8 cellular contexts compared by ENCODE assay signal in genomic region chr2:218959761-218960195, GRCh38. TPM values are rescaled to one million over a fixed set of nuclear protein-coding genes. Genes with fewer than 3 reads are reported as not detected.
A peak's percentile ranks its signal among the peaks of the same experiment; 100 is the strongest.
DNase-seq lines count a peak whose midpoint lies in the region; ATAC-seq and TF ChIP-seq lines count a peak whose summit lies in the region.

No MANE protein-coding gene starts in this region.

- peak; percentile 32 for DNase-seq in GM10248 (ENCODE audit: extremely low spot score)
- no peak for DNase-seq in progenitor cell of endocrine pancreas (ENCODE audit: low spot score, unreplicated experiment)
- no peak for DNase-seq in islet precursor cell
- DNase-seq in SIG-M5 treated with dmso at 0.1 percent for 504 hours (lab: John Stamatoyannopoulos, UW; ENCODE audit: unreplicated experiment): no peak
- DNase-seq in activated CD4-positive, alpha-beta T cell treated with anti-CD3 and anti-CD28 coated beads for 36 hours: no peak
- no peak for DNase-seq in sciatic nerve (ENCODE audit: low spot score)

- no peak for ATAC-seq in activated CD4-positive, alpha-beta T cell treated with anti-CD3 and anti-CD28 coated beads for 36 hours
- ATAC-seq in sciatic nerve: no peak

- H3K4me3 ChIP-seq in ectodermal cell (ENCODE audit: insufficient read depth, low read depth, low read length): peak overlapping the region; percentile 52

- peaks cover 28% of the 10 kb centered on the region for H3K4me1 ChIP-seq in ectodermal cell (ENCODE audit: control insufficient read depth, insufficient read depth, low read length)

- no peaks in the 10 kb centered on the region for H3K9me3 ChIP-seq in ectodermal cell (ENCODE audit: control insufficient read depth, low read length)

- H3K36me3 ChIP-seq in ectodermal cell (ENCODE audit: control insufficient read depth, insufficient read depth, low read length): no peaks in the 10 kb centered on the region

- H3K9me3 Mint-ChIP-seq in IgD-negative memory B cell (peaks cover 0 to 2% (median 0%) of the 10 kb centered on the region in 3 donors), progenitor cell of endocrine pancreas (ENCODE audit: low read depth) (no peaks in the 10 kb centered on the region)
- H3K9me3 Mint-ChIP-seq in activated CD4-positive, alpha-beta T cell treated with anti-CD3 and anti-CD28 coated beads for 36 hours (ENCODE audit: low read depth): no peaks in the 10 kb centered on the region

- H3K27me3 Mint-ChIP-seq in IgD-negative memory B cell (peaks cover 46% of the 10 kb centered on the region), progenitor cell of endocrine pancreas (peaks cover 73% of the 10 kb centered on the region)
- peaks cover 73% of the 10 kb centered on the region for H3K27me3 Mint-ChIP-seq in activated CD4-positive, alpha-beta T cell treated with anti-CD3 and anti-CD28 coated beads for 36 hours

- TF ChIP-seq CTCF in GM10248 (IDR thresholded peaks at IDR 0.05; ENCODE audit: control extremely low read depth, extremely low read depth, low read depth, missing control alignments): no peak
- peak; percentile 3 for TF ChIP-seq CTCF in progenitor cell of endocrine pancreas (IDR thresholded peaks at IDR 0.05; ENCODE audit: unreplicated experiment)

- H3K4me3 Mint-ChIP-seq in IgD-negative memory B cell: peak overlapping the region in 2 of 4 donors; percentile 12 to 75
- no peak overlapping the region for H3K4me3 Mint-ChIP-seq in progenitor cell of endocrine pancreas (ENCODE audit: low read depth)
- H3K4me3 Mint-ChIP-seq in activated CD4-positive, alpha-beta T cell treated with anti-CD3 and anti-CD28 coated beads for 36 hours: no peak overlapping the region

- no peak overlapping the region for H3K27ac ChIP-seq in ectodermal cell (ENCODE audit: insufficient read depth, low read depth, low read length, poor library complexity, severe bottlenecking)

- H3K4me1 Mint-ChIP-seq in IgD-negative memory B cell (peaks cover 0 to 6% (median 4%) of the 10 kb centered on the region in 3 donors), progenitor cell of endocrine pancreas (ENCODE audit: low read depth) (peaks cover 20% of the 10 kb centered on the region)
- H3K4me1 Mint-ChIP-seq in activated CD4-positive, alpha-beta T cell treated with anti-CD3 and anti-CD28 coated beads for 36 hours: peaks cover 11% of the 10 kb centered on the region

- intact Hi-C loops in activated CD4-positive, alpha-beta T cell treated with anti-CD3 and anti-CD28 coated beads for 36 hours (cut with DNase I, micrococcal nuclease): loop anchor here (1.0 to 5.0 kb wide), 5 partner anchors 21 to 348 kb away; partner anchors contain the start of gene PTPRN (in 1 of the 2)
- intact Hi-C loops in sciatic nerve (cut with DNase I): no loop called here

- H3K27ac Mint-ChIP-seq in IgD-negative memory B cell (peak overlapping the region in 2 of 3 donors; percentile 28 to 46), progenitor cell of endocrine pancreas (no peak overlapping the region)
- no peak overlapping the region for H3K27ac Mint-ChIP-seq in activated CD4-positive, alpha-beta T cell treated with anti-CD3 and anti-CD28 coated beads for 36 hours

- WGBS in ectodermal cell, 2 experiments: 1 to 2% methylated on average over 50 of the region's 50 CpGs

- CTCF ChIA-PET in GM10248 (lab: Yijun Ruan, JAX): interaction anchor here (0.7 to 15.3 kb wide), 10 partner anchors 8 to 144 kb away, joined by 3 to 92 read pairs (median 4); partner anchors contain the start of gene IHH
- CTCF ChIA-PET in activated CD4-positive, alpha-beta T cell treated with anti-CD3 and anti-CD28 coated beads for 36 hours (lab: Charles Lee): interaction anchor here (0.8 to 3.3 kb wide), 4 partner anchors 20 to 61 kb away, joined by 3 to 17 read pairs (median 6); no protein-coding TSS in a partner anchor

- H3K27me3 ChIP-seq in ectodermal cell (ENCODE audit: control insufficient read depth, insufficient read depth, low read length, poor library complexity, severe bottlenecking): peaks cover 78% of the 10 kb centered on the region

- POLR2A ChIA-PET in GM10248 (lab: Yijun Ruan, JAX): no interaction called here
- POLR2A ChIA-PET in activated CD4-positive, alpha-beta T cell treated with anti-CD3 and anti-CD28 coated beads for 36 hours (lab: Charles Lee): no interaction called here

- no peaks in the 10 kb centered on the region for H3K36me3 Mint-ChIP-seq in IgD-negative memory B cell
- no peaks in the 10 kb centered on the region for H3K36me3 Mint-ChIP-seq in progenitor cell of endocrine pancreas (ENCODE audit: insufficient read depth)
- no peaks in the 10 kb centered on the region for H3K36me3 Mint-ChIP-seq in activated CD4-positive, alpha-beta T cell treated with anti-CD3 and anti-CD28 coated beads for 36 hours (ENCODE audit: low read depth)

RNA-seq across cellular contexts. Expression of gene CDK5R2, which starts 0.3 kb away (rescaled TPM):
- polyA plus RNA-seq in IgD-negative memory B cell: not detected
- 0.67 TPM for polyA plus RNA-seq in ectodermal cell (2013, experiment 1 of 4)
- polyA plus RNA-seq in ectodermal cell (2013, experiment 2 of 4): 0.48 TPM
- 0.43 TPM for polyA plus RNA-seq in ectodermal cell (2013, experiment 3 of 4)
- polyA plus RNA-seq in ectodermal cell (2013, experiment 4 of 4): 0.61 TPM
- total RNA-seq in progenitor cell of endocrine pancreas (5.1 and 6.2 TPM in 2 replicates), sciatic nerve (not detected)
- total RNA-seq in activated CD4-positive, alpha-beta T cell treated with anti-CD3 and anti-CD28 coated beads for 36 hours: not detected

RNA-seq across cellular contexts. Expression of gene FEV, which starts 25.2 kb away (rescaled TPM):
- polyA plus RNA-seq in IgD-negative memory B cell: not detected
- not detected for polyA plus RNA-seq in ectodermal cell (2013, experiment 1 of 4)
- not detected for polyA plus RNA-seq in ectodermal cell (2013, experiment 2 of 4)
- polyA plus RNA-seq in ectodermal cell (2013, experiment 3 of 4): not detected
- not detected for polyA plus RNA-seq in ectodermal cell (2013, experiment 4 of 4)
- total RNA-seq in progenitor cell of endocrine pancreas (13.5 and 15.6 TPM in 2 replicates), sciatic nerve (not detected)
- not detected for total RNA-seq in activated CD4-positive, alpha-beta T cell treated with anti-CD3 and anti-CD28 coated beads for 36 hours

RNA-seq across cellular contexts. Expression of gene CRYBA2, which starts 33.4 kb away (rescaled TPM):
- not detected for polyA plus RNA-seq in IgD-negative memory B cell
- polyA plus RNA-seq in ectodermal cell (2013, experiment 1 of 4): not detected
- polyA plus RNA-seq in ectodermal cell (2013, experiment 2 of 4): not detected
- not detected for polyA plus RNA-seq in ectodermal cell (2013, experiment 3 of 4)
- not detected for polyA plus RNA-seq in ectodermal cell (2013, experiment 4 of 4)
- total RNA-seq in progenitor cell of endocrine pancreas (24.4 and 30.1 TPM in 2 replicates), sciatic nerve (not detected)
- total RNA-seq in activated CD4-positive, alpha-beta T cell treated with anti-CD3 and anti-CD28 coated beads for 36 hours: not detected

Comparison
In these comparisons a context has a peak if more than half of its experiments do, and no peak if none do; other contexts are left out.
1. H3K27ac Mint-ChIP-seq: peak in IgD-negative memory B cell (2 of 3); none in progenitor cell of endocrine pancreas (single experiment) and activated CD4-positive, alpha-beta T cell treated with anti-CD3 and anti-CD28 coated beads for 36 hours (single experiment).
2. RNA of gene FEV, which starts 25.2 kb away (total RNA-seq): 13.5 to 15.6 TPM in progenitor cell of endocrine pancreas; not detected in activated CD4-positive, alpha-beta T cell treated with anti-CD3 and anti-CD28 coated beads for 36 hours and not detected in sciatic nerve (single experiment); every median in the first group is over 10 times any median in the second.
3. RNA of gene CRYBA2, which starts 33.4 kb away (total RNA-seq): 24.4 to 30.1 TPM in progenitor cell of endocrine pancreas; not detected in activated CD4-positive, alpha-beta T cell treated with anti-CD3 and anti-CD28 coated beads for 36 hours and not detected in sciatic nerve (single experiment); every median in the first group is over 10 times any median in the second.